In the genomic region with DNA sequence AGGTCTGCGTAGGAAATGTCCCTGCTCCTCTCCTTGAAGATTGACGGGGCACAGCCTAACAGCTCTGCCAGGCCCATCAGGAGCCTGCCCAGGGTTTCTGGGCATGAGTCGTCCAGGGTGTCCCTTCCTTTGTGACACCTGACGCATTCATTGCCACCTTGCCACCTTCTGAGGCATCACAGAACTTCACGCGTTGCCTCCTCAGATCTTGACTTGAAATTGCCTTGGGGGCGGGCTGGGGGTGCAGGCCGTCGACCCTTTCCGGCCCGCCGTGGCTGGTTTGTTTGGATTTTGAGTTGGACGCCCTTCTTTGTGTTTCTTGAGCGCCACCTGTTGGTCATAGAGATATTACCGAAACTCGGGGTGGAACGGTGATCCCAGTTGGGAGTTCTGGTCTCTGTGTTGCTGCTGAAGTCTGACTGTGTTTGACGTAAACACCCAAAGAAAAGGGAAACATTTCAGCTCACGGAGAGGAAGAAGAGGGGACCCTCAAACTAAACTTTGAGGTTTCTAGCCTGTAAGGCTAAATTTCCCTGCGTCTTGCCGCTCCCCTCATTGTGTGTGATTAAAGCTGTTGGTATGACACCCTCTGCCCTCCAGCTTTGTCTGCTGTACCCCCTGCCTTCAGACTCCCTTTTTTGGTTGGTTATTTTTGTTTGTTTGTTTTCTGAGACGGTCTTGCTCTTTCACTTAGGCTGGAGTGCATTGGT, we compare ENCODE assay signal across 8 cellular contexts. TPM values are rescaled to one million over a fixed set of nuclear protein-coding genes. Genes with fewer than 3 reads are reported as not detected.
DNase-seq lines count a peak whose midpoint lies in the region; TF ChIP-seq lines count a peak whose summit lies in the region.

No MANE protein-coding gene starts in this region.

- 29% methylated on average over 22 of the region's 22 CpGs for WGBS in HUES64
- 18% methylated on average over 22 of the region's 22 CpGs for WGBS in suprapubic skin

- H3K9me3 ChIP-seq in HUES64 (ENCODE audit: insufficient read depth, low read depth, low read length) (no peaks in the 10 kb centered on the region), suprapubic skin (no peaks in the 10 kb centered on the region)

- TF ChIP-seq POLR2A in suprapubic skin (IDR thresholded peaks at IDR 0.05) = no peak

- DNase-seq in CMK (ENCODE audit: low read depth) (peak; percentile 35), RPMI7951 (ENCODE audit: low read depth) (peak; percentile 55), fibroblast of villous mesenchyme (ENCODE audit: low read depth) (peak; percentile 79), nucleus accumbens (lab: John Stamatoyannopoulos, UW) (peak in 48 of 56 donors; percentile 6 to 84 (median 42)), suprapubic skin (ENCODE audit: low spot score in 2 of 2) (peak in 1 of 2 donors; percentile 82), GOT3 (lab: John Stamatoyannopoulos, UW) (no peak)
- DNase-seq in activated T-helper 1 cell treated with anti-CD3 and anti-CD28 coated beads, Interleukin-2, amount 50 U/mL, for 16 hours (ENCODE audit: low read depth in 1 of 2, low spot score in 1 of 2) = peak; percentile 38 to 42

- H3K27ac ChIP-seq in HUES64 (ENCODE audit: low read depth, low read length) (no peak overlapping the region), suprapubic skin (no peak overlapping the region)

- H3K4me3 ChIP-seq in HUES64 (ENCODE audit: low read length) = no peak overlapping the region
- no peak overlapping the region for H3K4me3 ChIP-seq in fibroblast of villous mesenchyme (ENCODE audit: low read depth, low read length)
- H3K4me3 ChIP-seq in suprapubic skin = no peak overlapping the region

- TF ChIP-seq EP300 in suprapubic skin (IDR thresholded peaks at IDR 0.05) = no peak

- H3K27me3 ChIP-seq in HUES64 (ENCODE audit: insufficient read depth, low read length) = no peaks in the 10 kb centered on the region
- no peaks in the 10 kb centered on the region for H3K27me3 ChIP-seq in suprapubic skin

- H3K36me3 ChIP-seq in HUES64 (ENCODE audit: insufficient read depth, low read length) = peaks cover 10% of the 10 kb centered on the region; the same call in 1 of the 2 replicates
- H3K36me3 ChIP-seq in suprapubic skin = peaks cover 12% of the 10 kb centered on the region

- TF ChIP-seq CTCF in fibroblast of villous mesenchyme (IDR thresholded peaks at IDR 0.05; ENCODE audit: insufficient read depth, low read depth, low read length) = peak; percentile 76
- peak; percentile 62 to 68 for TF ChIP-seq CTCF in suprapubic skin (IDR thresholded peaks at IDR 0.05)

- H3K4me1 ChIP-seq in HUES64 (ENCODE audit: insufficient read depth, low read length) (peaks cover 4% of the 10 kb centered on the region; the same call in 1 of the 2 replicates), suprapubic skin (peaks cover 19% of the 10 kb centered on the region)

- H3K9ac ChIP-seq in HUES64 (ENCODE audit: low read depth, low read length) = 0 out of 2 replicates have a peak overlapping the region, but pooled peaks have one; percentile 19

RNA-seq across cellular contexts. Expression of gene MLXIP, which starts 44.6 kb away (rescaled TPM):
- 14.5 TPM for polyA plus RNA-seq in HUES64 (2013, experiment 1 of 2)
- polyA plus RNA-seq in HUES64 (2013, experiment 2 of 2) = 17.6 TPM
- total RNA-seq in RPMI7951 (2014; rRNA removed; shearing (Covaris generic)) = 2.6 and 3.8 TPM in 2 replicates
- total RNA-seq in fibroblast of villous mesenchyme = 16.4 and 18.4 TPM in 2 replicates
- 10 to 100 TPM; 25.2 to 91.4 (median 35.4) TPM for total RNA-seq in suprapubic skin

RNA-seq across cellular contexts. Expression of gene IL31, which starts 50.8 kb away (rescaled TPM):
- polyA plus RNA-seq in HUES64 (2013, experiment 1 of 2) = not detected
- polyA plus RNA-seq in HUES64 (2013, experiment 2 of 2) = not detected
- total RNA-seq in RPMI7951 (2014; rRNA removed; shearing (Covaris generic)) = not detected in 2 replicates
- total RNA-seq in fibroblast of villous mesenchyme = not detected in 2 replicates
- total RNA-seq in suprapubic skin = not detected

RNA-seq across cellular contexts. Expression of gene LRRC43, which starts 59.7 kb away (rescaled TPM):
- not detected for polyA plus RNA-seq in HUES64 (2013, experiment 1 of 2)
- polyA plus RNA-seq in HUES64 (2013, experiment 2 of 2) = 0.38 TPM
- total RNA-seq in RPMI7951 (2014; rRNA removed; shearing (Covaris generic)) = 0.36 and 0.59 TPM in 2 replicates
- total RNA-seq in fibroblast of villous mesenchyme (1.6 and 1.7 TPM in 2 replicates), suprapubic skin (1 to 10 TPM in 1 of 4 donors, not detected in 3; 1.1 TPM)
